22 cellular contexts compared by ENCODE assay signal in the genomic region with DNA sequence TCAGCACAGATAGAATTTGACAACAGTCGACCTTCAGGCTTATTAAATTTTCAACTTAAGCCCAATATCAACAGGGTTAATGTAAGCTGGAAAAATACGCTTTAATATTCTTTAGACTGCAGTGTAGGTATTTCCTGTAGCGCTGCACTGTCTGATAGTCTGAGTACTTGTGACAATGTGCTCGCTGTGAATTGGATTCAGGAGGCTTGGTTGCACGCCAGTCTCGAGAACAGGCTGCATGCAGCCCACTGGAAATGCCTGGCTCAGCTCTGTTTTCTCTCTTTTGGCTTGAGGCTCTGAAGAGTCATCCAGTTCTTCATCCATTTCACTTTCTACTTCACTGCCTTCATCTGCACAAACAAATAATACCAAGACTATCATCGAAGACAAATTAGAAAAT.
DNase-seq lines count a peak whose midpoint lies in the region; ATAC-seq and TF ChIP-seq lines count a peak whose summit lies in the region.
"Had no signal": no experiment of that assay in that cellular context is flagged by ENCODE, and none has a peak within 500 bp of the region (broad histone marks: within the 10 kb centered on the region; RNA-seq: fewer than 3 reads in every experiment).

No MANE protein-coding gene starts in this region.

- H3K27me3 ChIP-seq in A673 (replicated peaks; ENCODE audit: insufficient read depth, low read depth, low read length, poor library complexity) (no peaks in the 10 kb centered on the region), dorsolateral prefrontal cortex (no peaks in the 10 kb centered on the region), gastroesophageal sphincter (no peaks in the 10 kb centered on the region)

- DNase-seq in A673 (ENCODE audit: low spot score) (peak; percentile 36), NCI-H69 (lab: John Stamatoyannopoulos, UW) (peak; percentile 17), dorsolateral prefrontal cortex (peak in 6 of 10 donors; percentile 10 to 84 (median 38)), iris pigment epithelial cell (ENCODE audit: low read depth) (peak; percentile 34), EL (no peak)
- no peak for DNase-seq in activated T-cell treated with anti-CD3 and anti-CD28 coated beads, Interleukin-2, amount 50 U/mL, for 24 hours
- DNase-seq: activated CD4-positive, alpha-beta T cell treated with anti-CD3 and anti-CD28 coated beads for 36 hours; aorta; COR-L47; DND-41; glutamatergic neuron; KBM-7; lower lobe of right lung; NCI-H146; SHP77; stimulated activated naive CD4-positive, alpha-beta T cell; trophoblast cell had no signal

- H3K27ac ChIP-seq in A673 (ENCODE audit: low read depth, low read length, poor library complexity, severe bottlenecking) (no peak overlapping the region), dorsolateral prefrontal cortex (no peak overlapping the region), gastroesophageal sphincter (no peak overlapping the region)
- H3K27ac ChIP-seq: lower lobe of right lung, skin epidermis had no signal

- no peak for TF ChIP-seq EP300 in gastroesophageal sphincter (IDR thresholded peaks at IDR 0.05)

- intact Hi-C loops in A673 (cut with micrococcal nuclease; ENCODE audit: unreplicated experiment) (no loop called here), dorsolateral prefrontal cortex (cut with DNase I) (no loop called here)

- no peaks in the 10 kb centered on the region for H3K9me3 Mint-ChIP-seq in activated T-cell treated with anti-CD3 and anti-CD28 coated beads, Interleukin-2, amount 50 U/mL, for 24 hours
- H3K9me3 Mint-ChIP-seq: activated naive CD4-positive, alpha-beta T cell treated with anti-CD3 and anti-CD28 coated beads, Interleukin-2, amount 50 U/mL, for 72 hours; central memory CD8-positive, alpha-beta T cell had no signal

- H3K4me3 Mint-ChIP-seq in activated T-cell treated with anti-CD3 and anti-CD28 coated beads, Interleukin-2, amount 50 U/mL, for 24 hours, result no peak overlapping the region
- H3K4me3 Mint-ChIP-seq: activated CD4-positive, alpha-beta T cell treated with anti-CD3 and anti-CD28 coated beads for 36 hours; central memory CD8-positive, alpha-beta T cell had no signal

- no peaks in the 10 kb centered on the region for H3K9me3 ChIP-seq in A673 (ENCODE audit: low read depth, low read length, poor library complexity, severe bottlenecking)
- no peaks in the 10 kb centered on the region for H3K9me3 ChIP-seq in gastroesophageal sphincter
- H3K9me3 ChIP-seq: lower lobe of right lung had no signal

- peaks cover 4% of the 10 kb centered on the region for H3K4me1 ChIP-seq in A673 (ENCODE audit: insufficient read depth, low read length, poor library complexity, severe bottlenecking)
- peaks cover 0 to 20% (median 0%) of the 10 kb centered on the region in 3 donors for H3K4me1 ChIP-seq in gastroesophageal sphincter
- H3K4me1 ChIP-seq: lower lobe of right lung had no signal

- CTCF ChIA-PET in A673 (lab: Charles Lee), result no interaction called here

- H3K36me3 ChIP-seq in A673 (ENCODE audit: insufficient read depth, low read length, poor library complexity, severe bottlenecking) (no peaks in the 10 kb centered on the region), gastroesophageal sphincter (peaks cover 0 to 11% of the 10 kb centered on the region in 2 donors)
- H3K36me3 ChIP-seq: lower lobe of right lung had no signal

- no peak for TF ChIP-seq POLR2A in gastroesophageal sphincter (IDR thresholded peaks at IDR 0.05)

- WGBS in gastroesophageal sphincter (ENCODE audit: low coverage in 1 of 2), 2 donors, result 22 to 46% methylated on average over 7 of the region's 7 CpGs

- H3K27me3 Mint-ChIP-seq in activated T-cell treated with anti-CD3 and anti-CD28 coated beads, Interleukin-2, amount 50 U/mL, for 24 hours, result no peaks in the 10 kb centered on the region
- H3K27me3 Mint-ChIP-seq: activated CD4-positive, alpha-beta T cell treated with anti-CD3 and anti-CD28 coated beads for 36 hours; central memory CD8-positive, alpha-beta T cell had no signal

- H3K27ac Mint-ChIP-seq in activated T-cell treated with anti-CD3 and anti-CD28 coated beads, Interleukin-2, amount 50 U/mL, for 24 hours, result no peak overlapping the region
- H3K27ac Mint-ChIP-seq: activated CD4-positive, alpha-beta T cell treated with anti-CD3 and anti-CD28 coated beads for 36 hours; activated naive CD4-positive, alpha-beta T cell treated with anti-CD3 and anti-CD28 coated beads, Interleukin-2, amount 50 U/mL, for 72 hours had no signal

- peaks cover 39% of the 10 kb centered on the region for H3K36me3 Mint-ChIP-seq in activated T-cell treated with anti-CD3 and anti-CD28 coated beads, Interleukin-2, amount 50 U/mL, for 24 hours (ENCODE audit: low read depth)

- POLR2A ChIA-PET in A673 (lab: Charles Lee; ENCODE audit: low non-redundant PET), result interaction anchor here (0.6 kb wide), 1 partner anchor 40 kb away, joined by 4 read pairs; no protein-coding TSS in a partner anchor

- TF ChIP-seq CTCF in A673 (conservative IDR thresholded peaks at IDR 0.05; ENCODE audit: low read depth, low read length), result no peak
- no peak for TF ChIP-seq CTCF in dorsolateral prefrontal cortex (IDR thresholded peaks at IDR 0.05 in 54 of 56, conservative IDR thresholded peaks at IDR 0.05 in 2 of 56; ENCODE audit: low read depth in 1 of 56, partially characterized antibody in 56 of 56)
- TF ChIP-seq CTCF in gastroesophageal sphincter (IDR thresholded peaks at IDR 0.05), result no peak

- no TSS peak for BruUV-seq in A673 (replicated peaks; lab: Mats Ljungman, UMichigan)

- no peak overlapping the region for H3K4me3 ChIP-seq in A673 (ENCODE audit: low read depth, low read length, poor library complexity, severe bottlenecking)
- H3K4me3 ChIP-seq in dorsolateral prefrontal cortex, result no peak overlapping the region
- H3K4me3 ChIP-seq in gastroesophageal sphincter, result no peak overlapping the region
- H3K4me3 ChIP-seq: lower lobe of right lung, skin epidermis had no signal

- H3K4me1 Mint-ChIP-seq in activated T-cell treated with anti-CD3 and anti-CD28 coated beads, Interleukin-2, amount 50 U/mL, for 24 hours (ENCODE audit: low read depth), result no peaks in the 10 kb centered on the region
- H3K4me1 Mint-ChIP-seq: activated CD4-positive, alpha-beta T cell treated with anti-CD3 and anti-CD28 coated beads for 36 hours; central memory CD8-positive, alpha-beta T cell had no signal

- no peak for ATAC-seq in gastroesophageal sphincter
- no peak for ATAC-seq in HG03135 (IDR thresholded peaks at IDR 0.05; ENCODE audit: unreplicated experiment)
- ATAC-seq: activated CD4-positive, alpha-beta T cell treated with anti-CD3 and anti-CD28 coated beads for 36 hours; activated naive CD4-positive, alpha-beta T cell treated with anti-CD3 and anti-CD28 coated beads, Interleukin-2, amount 50 U/mL, for 72 hours; lower lobe of right lung had no signal

Comparison
In these comparisons a context has a peak if more than half of its experiments do, and no peak if none do; other contexts are left out.
1. DNase-seq: peak in A673 (single experiment), NCI-H69 (single experiment), dorsolateral prefrontal cortex (6 of 10) and iris pigment epithelial cell (single experiment); none in activated T-cell treated with anti-CD3 and anti-CD28 coated beads, Interleukin-2, amount 50 U/mL, for 24 hours (single experiment) and EL (single experiment).